Comparison of ENCODE assay signal across 16 cellular contexts in genomic region chr1:206572835-206573771, GRCh38. TPM values are rescaled to one million over a fixed set of nuclear protein-coding genes. Genes with fewer than 3 reads are reported as not detected.
DNase-seq lines count a peak whose midpoint lies in the region; ATAC-seq and TF ChIP-seq lines count a peak whose summit lies in the region.
"Had no signal": no experiment of that assay in that cellular context is flagged by ENCODE, and none has a peak within 500 bp of the region (broad histone marks: within the 10 kb centered on the region; RNA-seq: fewer than 3 reads in every experiment).

No MANE protein-coding gene starts in this region.

- POLR2A ChIA-PET in activated CD4-positive, alpha-beta T cell treated with anti-CD3 and anti-CD28 coated beads for 36 hours (lab: Charles Lee): no interaction called here

- H3K4me3 ChIP-seq in psoas muscle: no peak overlapping the region
- H3K4me3 ChIP-seq in BE2C (ENCODE audit: low read depth, low read length): no peak overlapping the region
- H3K4me3 ChIP-seq: left ventricle myocardium inferior, prostate gland had no signal

- H3K9me3 Mint-ChIP-seq in activated CD4-positive, alpha-beta T cell treated with anti-CD3 and anti-CD28 coated beads for 36 hours (ENCODE audit: low read depth): no peaks in the 10 kb centered on the region
- no peaks in the 10 kb centered on the region for H3K9me3 Mint-ChIP-seq in activated T-helper 1 cell treated with anti-CD3 and anti-CD28 coated beads, Interleukin-12 subunit alpha, Interleukin-12 subunit beta, Interleukin-2, Interleukin-4 antibody, amounts not matched to agents 30 ng/mL and 10 ng/mL and 1 ng/mL, durations not matched to agents 14 hours and 24 hours and 36 hours
- H3K9me3 Mint-ChIP-seq: HFFc6 had no signal

- no peaks in the 10 kb centered on the region for H3K27me3 Mint-ChIP-seq in activated CD4-positive, alpha-beta T cell treated with anti-CD3 and anti-CD28 coated beads for 36 hours
- H3K27me3 Mint-ChIP-seq in activated T-helper 1 cell treated with anti-CD3 and anti-CD28 coated beads, Interleukin-12 subunit alpha, Interleukin-12 subunit beta, Interleukin-2, Interleukin-4 antibody, amounts not matched to agents 30 ng/mL and 10 ng/mL and 1 ng/mL, durations not matched to agents 14 hours and 24 hours and 36 hours (ENCODE audit: insufficient read depth): no peaks in the 10 kb centered on the region

- H3K27me3 ChIP-seq in psoas muscle (ENCODE audit: insufficient read depth in 3 of 3, low read length in 2 of 3) (no peaks in the 10 kb centered on the region), BE2C (no peaks in the 10 kb centered on the region)

- ATAC-seq in activated CD4-positive, alpha-beta T cell treated with anti-CD3 and anti-CD28 coated beads for 36 hours: no peak
- ATAC-seq in psoas muscle (peak; percentile 71 to 79 (median 78)), HG03342 (IDR thresholded peaks at IDR 0.05; ENCODE audit: unreplicated experiment) (no peak)
- ATAC-seq: Panc1 had no signal

- peaks cover 86% of the 10 kb centered on the region for H3K36me3 Mint-ChIP-seq in activated CD4-positive, alpha-beta T cell treated with anti-CD3 and anti-CD28 coated beads for 36 hours (ENCODE audit: low read depth)
- peaks cover 61% of the 10 kb centered on the region for H3K36me3 Mint-ChIP-seq in activated T-helper 1 cell treated with anti-CD3 and anti-CD28 coated beads, Interleukin-12 subunit alpha, Interleukin-12 subunit beta, Interleukin-2, Interleukin-4 antibody, amounts not matched to agents 30 ng/mL and 10 ng/mL and 1 ng/mL, durations not matched to agents 14 hours and 24 hours and 36 hours (ENCODE audit: low read depth)

- H3K36me3 ChIP-seq in KOPT-K1 (ENCODE audit: insufficient read depth, low read length): peaks cover 85% of the 10 kb centered on the region
- no peaks in the 10 kb centered on the region for H3K36me3 ChIP-seq in psoas muscle (ENCODE audit: insufficient read depth in 1 of 2, low read depth in 1 of 2)
- no peaks in the 10 kb centered on the region for H3K36me3 ChIP-seq in BE2C
- H3K36me3 ChIP-seq: left ventricle myocardium inferior, prostate gland had no signal

- H3K4me1 ChIP-seq in psoas muscle (no peaks in the 10 kb centered on the region), BE2C (no peaks in the 10 kb centered on the region)
- H3K4me1 ChIP-seq: prostate gland had no signal

- WGBS in psoas muscle, 3 donors: 83 to 90% (median 85%) methylated on average over 12 of the region's 12 CpGs

- H3K27ac Mint-ChIP-seq in activated CD4-positive, alpha-beta T cell treated with anti-CD3 and anti-CD28 coated beads for 36 hours: peak overlapping the region; percentile 99
- H3K27ac Mint-ChIP-seq in activated T-helper 1 cell treated with anti-CD3 and anti-CD28 coated beads, Interleukin-12 subunit alpha, Interleukin-12 subunit beta, Interleukin-2, Interleukin-4 antibody, amounts not matched to agents 30 ng/mL and 10 ng/mL and 1 ng/mL, durations not matched to agents 14 hours and 24 hours and 36 hours: peak overlapping the region; percentile 70
- H3K27ac Mint-ChIP-seq: HFFc6 had no signal

- H3K9me3 ChIP-seq in KOPT-K1 (ENCODE audit: insufficient read depth, low read length, poor library complexity, severe bottlenecking) (no peaks in the 10 kb centered on the region), psoas muscle (no peaks in the 10 kb centered on the region), BE2C (no peaks in the 10 kb centered on the region)
- H3K9me3 ChIP-seq: left ventricle myocardium inferior, prostate gland had no signal

- H3K27ac ChIP-seq in KOPT-K1 (ENCODE audit: low read depth, low read length, poor library complexity, severe bottlenecking) (peak overlapping the region; percentile 72), psoas muscle (no peak overlapping the region)
- H3K27ac ChIP-seq: left ventricle myocardium inferior, prostate gland had no signal

- no peak for DNase-seq in activated CD4-positive, alpha-beta T cell treated with anti-CD3 and anti-CD28 coated beads for 36 hours
- DNase-seq in activated CD4-positive, alpha-beta T cell treated with anti-CD3 and anti-CD28 coated beads for 4 hours: no peak
- no peak for DNase-seq in activated T-helper 1 cell treated with anti-CD3 and anti-CD28 coated beads, Interleukin-12 subunit alpha, Interleukin-12 subunit beta, Interleukin-2, Interleukin-4 antibody, amounts not matched to agents 30 ng/mL and 10 ng/mL and 1 ng/mL, durations not matched to agents 14 hours and 24 hours and 36 hours (ENCODE audit: low spot score)
- DNase-seq in psoas muscle (no peak), NCI-H1092 (lab: John Stamatoyannopoulos, UW) (no peak), BE2C (no peak)
- DNase-seq: activated CD4-positive, alpha-beta T cell treated with anti-CD3 and anti-CD28 coated beads for 1 hour; activated effector memory CD4-positive, alpha-beta T cell treated with anti-CD3 and anti-CD28 coated beads, Interleukin-2, amount 50 U/mL, for 16 hours; HFFc6; left ventricle myocardium inferior; NCI-H1930; NCI-H510A treated with DMSO at 0.1 percent for 48 hours had no signal

- CTCF ChIA-PET in activated CD4-positive, alpha-beta T cell treated with anti-CD3 and anti-CD28 coated beads for 36 hours (lab: Charles Lee): interaction anchor here (0.6 to 27.5 kb wide), 4 partner anchors 11 to 98 kb away, joined by 3 to 621 read pairs (median 14); no protein-coding TSS in a partner anchor

- peaks cover 98% of the 10 kb centered on the region for H3K4me1 Mint-ChIP-seq in activated CD4-positive, alpha-beta T cell treated with anti-CD3 and anti-CD28 coated beads for 36 hours
- peaks cover 97% of the 10 kb centered on the region for H3K4me1 Mint-ChIP-seq in activated T-helper 1 cell treated with anti-CD3 and anti-CD28 coated beads, Interleukin-12 subunit alpha, Interleukin-12 subunit beta, Interleukin-2, Interleukin-4 antibody, amounts not matched to agents 30 ng/mL and 10 ng/mL and 1 ng/mL, durations not matched to agents 14 hours and 24 hours and 36 hours (ENCODE audit: low read depth)

- intact Hi-C loops in activated CD4-positive, alpha-beta T cell treated with anti-CD3 and anti-CD28 coated beads for 36 hours (cut with DNase I, micrococcal nuclease): loop anchor here (10.0 kb wide), 3 partner anchors 798 to 1368 kb away; partner anchors contain the start of gene RAB29 (in 1 of the 2)
- intact Hi-C loops in activated T-helper 1 cell treated with anti-CD3 and anti-CD28 coated beads, Interleukin-12 subunit alpha, Interleukin-12 subunit beta, Interleukin-2, Interleukin-4 antibody, amounts not matched to agents 30 ng/mL and 10 ng/mL and 1 ng/mL, durations not matched to agents 14 hours and 24 hours and 36 hours (cut with micrococcal nuclease): no loop called here
- intact Hi-C loops in psoas muscle (cut with DNase I): no loop called here

- no peak for TF ChIP-seq CTCF in psoas muscle (IDR thresholded peaks at IDR 0.05)
- TF ChIP-seq CTCF in BE2C (IDR thresholded peaks at IDR 0.05; ENCODE audit: low read depth, low read length): no peak

- no peak overlapping the region for H3K4me3 Mint-ChIP-seq in activated CD4-positive, alpha-beta T cell treated with anti-CD3 and anti-CD28 coated beads for 36 hours
- H3K4me3 Mint-ChIP-seq in activated T-helper 1 cell treated with anti-CD3 and anti-CD28 coated beads, Interleukin-12 subunit alpha, Interleukin-12 subunit beta, Interleukin-2, Interleukin-4 antibody, amounts not matched to agents 30 ng/mL and 10 ng/mL and 1 ng/mL, durations not matched to agents 14 hours and 24 hours and 36 hours: peak overlapping the region; percentile 52
- H3K4me3 Mint-ChIP-seq: HFFc6 had no signal

RNA-seq across cellular contexts. Expression of gene EIF2D, which starts 39.2 kb away (rescaled TPM):
- total RNA-seq in activated CD4-positive, alpha-beta T cell treated with anti-CD3 and anti-CD28 coated beads for 36 hours: 100 to 1,000 TPM in 1 of 2 experiments, 10 to 100 TPM in 1; 91.2 to 100 TPM
- total RNA-seq in activated T-helper 1 cell treated with anti-CD3 and anti-CD28 coated beads, Interleukin-12 subunit alpha, Interleukin-12 subunit beta, Interleukin-2, Interleukin-4 antibody, amounts not matched to agents 30 ng/mL and 10 ng/mL and 1 ng/mL, durations not matched to agents 14 hours and 24 hours and 36 hours: 89.1 and 101 TPM in 2 replicates
- 10 to 100 TPM; 32.1 to 41.8 (median 37.6) TPM for total RNA-seq in psoas muscle
- polyA plus RNA-seq in psoas muscle: 10 to 100 TPM; 21.4 to 40.3 (median 32.8) TPM
- 24.4 TPM for polyA plus RNA-seq in BE2C (2012; ENCODE audit: insufficient read depth, insufficient read length, low read depth)

Comparison
In these comparisons a context has a peak if more than half of its experiments do, and no peak if none do; other contexts are left out.
1. ATAC-seq: peak in psoas muscle (4 of 4); none in activated CD4-positive, alpha-beta T cell treated with anti-CD3 and anti-CD28 coated beads for 36 hours (single experiment) and HG03342 (single experiment).
2. intact Hi-C loops: an anchor here in activated CD4-positive, alpha-beta T cell treated with anti-CD3 and anti-CD28 coated beads for 36 hours (10.0 kb wide); none called in activated T-helper 1 cell treated with anti-CD3 and anti-CD28 coated beads, Interleukin-12 subunit alpha, Interleukin-12 subunit beta, Interleukin-2, Interleukin-4 antibody, amounts not matched to agents 30 ng/mL and 10 ng/mL and 1 ng/mL, durations not matched to agents 14 hours and 24 hours and 36 hours and psoas muscle.